Comparison of ENCODE assay signal across 13 cellular contexts in the genomic region with DNA sequence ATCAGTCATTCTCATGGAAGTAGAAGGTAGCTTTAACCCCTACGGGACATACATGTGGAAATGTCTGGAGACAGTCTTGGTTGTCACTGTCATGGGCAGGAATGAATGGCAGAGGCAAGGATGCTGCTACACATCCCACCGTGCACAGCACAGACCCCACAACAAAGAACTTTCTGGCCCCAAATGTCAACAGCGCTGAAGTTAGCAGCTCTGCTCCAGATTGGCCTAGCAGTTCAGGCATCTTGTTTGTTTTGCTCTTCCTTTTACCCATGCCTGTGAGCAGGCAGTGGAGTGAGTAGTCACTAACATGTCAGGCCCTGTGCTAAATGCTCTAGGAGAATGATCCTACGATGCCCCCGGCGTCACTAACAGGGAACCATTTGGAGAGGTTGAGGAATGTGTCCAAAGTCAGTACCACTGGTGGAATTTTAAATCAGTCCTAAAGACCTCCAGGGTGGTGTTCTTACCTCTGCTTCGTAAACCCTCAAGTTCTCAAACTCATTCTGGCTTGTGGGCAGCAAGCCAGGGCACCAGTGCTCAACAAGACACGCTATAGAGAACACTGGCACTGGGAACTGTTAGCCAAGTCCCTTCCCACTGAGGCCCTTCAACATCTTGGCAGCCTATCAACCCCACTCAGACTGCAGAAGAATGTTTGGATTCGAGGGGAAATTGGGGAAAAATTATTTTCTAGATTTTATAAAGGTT.
DNase-seq lines count a peak whose midpoint lies in the region; ATAC-seq, FAIRE-seq and TF ChIP-seq lines count a peak whose summit lies in the region.
"Had no signal": no experiment of that assay in that cellular context is flagged by ENCODE, and none has a peak within 500 bp of the region (broad histone marks: within the 10 kb centered on the region; RNA-seq: fewer than 3 reads in every experiment).

No MANE protein-coding gene starts in this region.

- no peaks in the 10 kb centered on the region for H3K27me3 Mint-ChIP-seq in activated naive CD8-positive, alpha-beta T cell treated with anti-CD3 and anti-CD28 coated beads, Interleukin-2, amount 10 ng/mL, durations not matched to agents 7 days and 5 days
- H3K27me3 Mint-ChIP-seq in memory B cell, result no peaks in the 10 kb centered on the region
- H3K27me3 Mint-ChIP-seq: progenitor cell of endocrine pancreas had no signal

- peaks cover 71% of the 10 kb centered on the region for H3K4me1 Mint-ChIP-seq in activated naive CD8-positive, alpha-beta T cell treated with anti-CD3 and anti-CD28 coated beads, Interleukin-2, amount 10 ng/mL, durations not matched to agents 7 days and 5 days
- peaks cover 48% of the 10 kb centered on the region for H3K4me1 Mint-ChIP-seq in memory B cell

- CTCF ChIA-PET in HepG2 (lab: Yijun Ruan, JAX; ENCODE audit: low intra/inter-chr PET ratio, low total read pairs), result no interaction called here

- H3K4me3 ChIP-seq in BLaER1 treated with 17β-estradiol and CSF1 and Interleukin-3, amounts not matched to agents 10 nM and 100 nM, result no peak overlapping the region; a peak in 1 of 20 replicates
- H3K4me3 ChIP-seq in HL-60 (replicated peaks; ENCODE audit: insufficient read depth, low read length), result no peak overlapping the region
- no peak overlapping the region for H3K4me3 ChIP-seq in kidney (ENCODE audit: low read length in 2 of 2)
- H3K4me3 ChIP-seq in HepG2 (replicated peaks in 1 of 3; ENCODE audit: insufficient read depth in 1 of 3, low read depth in 2 of 3, low read length in 3 of 3), result no peak overlapping the region
- H3K4me3 ChIP-seq: transverse colon had no signal

- no peak overlapping the region; a peak in 2 of 22 replicates for H3K9ac ChIP-seq in BLaER1 treated with 17β-estradiol and CSF1 and Interleukin-3, amounts not matched to agents 10 nM and 100 nM
- no peak overlapping the region for H3K9ac ChIP-seq in kidney (ENCODE audit: low read length in 2 of 2)
- no peak overlapping the region for H3K9ac ChIP-seq in HepG2 (ENCODE audit: insufficient read depth, low read depth, low read length)

- TF ChIP-seq CTCF in HL-60 (IDR thresholded peaks at IDR 0.05; ENCODE audit: insufficient read depth, low read length), result no peak
- no peak for TF ChIP-seq CTCF in kidney (IDR thresholded peaks at IDR 0.05; ENCODE audit: borderline replicate concordance, extremely low read depth, insufficient read depth)
- no peak for TF ChIP-seq CTCF in HepG2 (CRISPR knock-in tag; IDR thresholded peaks at IDR 0.05)

- ATAC-seq in activated naive CD8-positive, alpha-beta T cell treated with anti-CD3 and anti-CD28 coated beads, Interleukin-2, amount 10 ng/mL, durations not matched to agents 7 days and 5 days (ENCODE audit: low read depth), result peak; percentile 5
- ATAC-seq in memory B cell (ENCODE audit: low read depth) (no peak), GM18519 (IDR thresholded peaks at IDR 0.05; ENCODE audit: low FRiP score, unreplicated experiment) (no peak), HepG2 (no peak)

- DNase-seq in HL-60 (ENCODE audit: low read depth in 1 of 2, low spot score in 1 of 2) (peak in 1 of 2 experiments; percentile 41), memory B cell (ENCODE audit: low spot score in 2 of 2) (no peak), kidney (no peak), NCI-H1694 treated with DMSO at 0.1 percent for 48 hours (lab: John Stamatoyannopoulos, UW) (no peak), HepG2 (ENCODE audit: low spot score) (no peak)
- DNase-seq in activated naive CD8-positive, alpha-beta T cell treated with anti-CD3 and anti-CD28 coated beads, Interleukin-2, amount 10 ng/mL, durations not matched to agents 7 days and 5 days, result no peak
- DNase-seq: Calu3, foreskin fibroblast, NCI-H774, transverse colon had no signal

- no peaks in the 10 kb centered on the region for H3K9me3 ChIP-seq in BLaER1 treated with 17β-estradiol and CSF1 and Interleukin-3, amounts not matched to agents 10 nM and 100 nM (replicated peaks in 1 of 11)
- H3K9me3 ChIP-seq in kidney (ENCODE audit: control insufficient read depth in 1 of 2, low read length in 2 of 2), result no peaks in the 10 kb centered on the region
- H3K9me3 ChIP-seq in HepG2 (ENCODE audit: low read length), result no peaks in the 10 kb centered on the region
- H3K9me3 ChIP-seq: transverse colon had no signal

- H3K9me3 Mint-ChIP-seq in activated naive CD8-positive, alpha-beta T cell treated with anti-CD3 and anti-CD28 coated beads, Interleukin-2, amount 10 ng/mL, durations not matched to agents 7 days and 5 days, result no peaks in the 10 kb centered on the region
- no peaks in the 10 kb centered on the region for H3K9me3 Mint-ChIP-seq in memory B cell

- no peaks in the 10 kb centered on the region for H3K27me3 ChIP-seq in BLaER1 treated with 17β-estradiol and CSF1 and Interleukin-3, amounts not matched to agents 10 nM and 100 nM
- H3K27me3 ChIP-seq in HL-60 (ENCODE audit: insufficient read depth, poor library complexity, severe bottlenecking) (no peaks in the 10 kb centered on the region), HepG2 (ENCODE audit: control insufficient read depth in 1 of 2, insufficient read depth in 2 of 2, low read length in 2 of 2) (no peaks in the 10 kb centered on the region)
- H3K27me3 ChIP-seq: transverse colon had no signal

- H3K27ac ChIP-seq in BLaER1 treated with 17β-estradiol and CSF1 and Interleukin-3, amounts not matched to agents 10 nM and 100 nM, result peak overlapping the region in 8 of 11 experiments; percentile 22 to 97 (median 94); a peak in 16 of 22 replicates
- H3K27ac ChIP-seq in HL-60 (replicated peaks) (peak overlapping the region; percentile 96), kidney (ENCODE audit: low read depth in 2 of 2, low read length in 2 of 2) (no peak overlapping the region), HepG2 (ENCODE audit: extremely low read length, insufficient read depth, low read length) (no peak overlapping the region)

- peak overlapping the region; percentile 94 for H3K27ac Mint-ChIP-seq in activated naive CD8-positive, alpha-beta T cell treated with anti-CD3 and anti-CD28 coated beads, Interleukin-2, amount 10 ng/mL, durations not matched to agents 7 days and 5 days
- peak overlapping the region; percentile 96 for H3K27ac Mint-ChIP-seq in memory B cell

- TF ChIP-seq EP300 in HepG2 (IDR thresholded peaks at IDR 0.05; ENCODE audit: low read depth in 2 of 2, low read length in 2 of 2), result no peak
- TF ChIP-seq EP300 in HepG2 (CRISPR knock-in tag; IDR thresholded peaks at IDR 0.05; ENCODE audit: borderline replicate concordance), result no peak

- WGBS in HepG2 (ENCODE audit: low lambda C conversion rate), result 94% methylated on average over 8 of the region's 9 CpGs

- POLR2A ChIA-PET in activated naive CD8-positive, alpha-beta T cell treated with anti-CD3 and anti-CD28 coated beads, Interleukin-2, amount 10 ng/mL, durations not matched to agents 7 days and 5 days (lab: Charles Lee), result interaction anchor here (1.1 to 9.4 kb wide), 8 partner anchors 10 to 141 kb away, joined by 3 to 98 read pairs (median 11); no protein-coding TSS in a partner anchor
- POLR2A ChIA-PET in HepG2 (lab: Yijun Ruan, JAX), result no interaction called here

- peak overlapping the region; percentile 78 for H3K4me3 Mint-ChIP-seq in activated naive CD8-positive, alpha-beta T cell treated with anti-CD3 and anti-CD28 coated beads, Interleukin-2, amount 10 ng/mL, durations not matched to agents 7 days and 5 days
- H3K4me3 Mint-ChIP-seq in memory B cell, result no peak overlapping the region

- intact Hi-C loops in kidney (cut with DNase I) (no loop called here), HepG2 (cut with micrococcal nuclease; ENCODE audit: unreplicated experiment) (no loop called here)

- no TSS peak for BruUV-seq in HepG2 (replicated peaks; lab: Mats Ljungman, UMichigan)

- no peak for TF ChIP-seq RAD21 in HepG2 (CRISPR knock-in tag; IDR thresholded peaks at IDR 0.05)

- H3K36me3 Mint-ChIP-seq in activated naive CD8-positive, alpha-beta T cell treated with anti-CD3 and anti-CD28 coated beads, Interleukin-2, amount 10 ng/mL, durations not matched to agents 7 days and 5 days, result peaks cover 8% of the 10 kb centered on the region
- no peaks in the 10 kb centered on the region for H3K36me3 Mint-ChIP-seq in memory B cell

- no peak overlapping the region for H2AFZ ChIP-seq in HepG2 (ENCODE audit: low read length)

- in situ Hi-C loops in HepG2 (cut with HindIII; ENCODE audit: extremely low pct_ligation_motif_present, low pct_unique_long_range_greater_than_20kb), result no loop called here

- H3K79me2 ChIP-seq in HepG2 (ENCODE audit: insufficient read depth, low read length), result peaks cover 14% of the 10 kb centered on the region

- peaks cover 75 to 99% (median 89%) of the 10 kb centered on the region in 10 experiments for H3K4me1 ChIP-seq in BLaER1 treated with 17β-estradiol and CSF1 and Interleukin-3, amounts not matched to agents 10 nM and 100 nM
- H3K4me1 ChIP-seq in kidney (ENCODE audit: control insufficient read depth in 1 of 2, insufficient read depth in 1 of 2, low read depth in 1 of 2, low read length in 2 of 2) (peaks cover 0 to 4% of the 10 kb centered on the region in 2 donors), HepG2 (ENCODE audit: insufficient read depth, low read length) (no peaks in the 10 kb centered on the region)

- H3K36me3 ChIP-seq in BLaER1 treated with 17β-estradiol and CSF1 and Interleukin-3, amounts not matched to agents 10 nM and 100 nM, result no peaks in the 10 kb centered on the region
- no peaks in the 10 kb centered on the region for H3K36me3 ChIP-seq in kidney (ENCODE audit: control insufficient read depth in 1 of 2, insufficient read depth in 2 of 2, low read length in 2 of 2)
- H3K36me3 ChIP-seq in HepG2 (replicated peaks in 1 of 2; ENCODE audit: control insufficient read depth in 1 of 2, insufficient read depth in 2 of 2, low read length in 2 of 2), result peaks cover 0 to 8% of the 10 kb centered on the region in 2 experiments; a peak in 3 of 5 replicates
- H3K36me3 ChIP-seq: transverse colon had no signal

- FAIRE-seq in kidney (lab: Jason Lieb, UNC), result no peak
- FAIRE-seq in HepG2 (lab: Jason Lieb, UNC), result no peak

- no peaks in the 10 kb centered on the region for H4K20me1 ChIP-seq in BLaER1 treated with 17β-estradiol and CSF1 and Interleukin-3, amounts not matched to agents 10 nM and 100 nM
- peaks cover 8% of the 10 kb centered on the region for H4K20me1 ChIP-seq in HepG2 (ENCODE audit: insufficient read depth, low read length)

- TF ChIP-seq POLR2A in HepG2 (IDR thresholded peaks at IDR 0.05; ENCODE audit: insufficient read depth in 1 of 2, low read depth in 2 of 2, low read length in 2 of 2), result no peak

- peak overlapping the region; percentile 81 to 95 (median 89) for H3K4me2 ChIP-seq in BLaER1 treated with 17β-estradiol and CSF1 and Interleukin-3, amounts not matched to agents 10 nM and 100 nM
- H3K4me2 ChIP-seq in HepG2 (ENCODE audit: low read depth, low read length), result no peak overlapping the region

TF ChIP-seq in HepG2, 621 proteins besides CTCF, POLR2A, EP300 and RAD21 (continues in another document):
- TF ChIP-seq ATF1 (CRISPR knock-in tag; IDR thresholded peaks at IDR 0.05) (no peak), TARDBP (CRISPR knock-in tag; IDR thresholded peaks at IDR 0.05) (no peak), RFX5 (IDR thresholded peaks at IDR 0.05; ENCODE audit: low read depth, low read length) (no peak), FOXK2 (IDR thresholded peaks at IDR 0.05) (no peak)

Comparison
In these comparisons a context has a peak if more than half of its experiments do, and no peak if none do; other contexts are left out.
1. H3K27ac ChIP-seq: peak in BLaER1 treated with 17β-estradiol and CSF1 and Interleukin-3, amounts not matched to agents 10 nM and 100 nM (8 of 11) and HL-60 (single experiment); none in kidney (0 of 2) and HepG2 (single experiment).